In the genomic region with DNA sequence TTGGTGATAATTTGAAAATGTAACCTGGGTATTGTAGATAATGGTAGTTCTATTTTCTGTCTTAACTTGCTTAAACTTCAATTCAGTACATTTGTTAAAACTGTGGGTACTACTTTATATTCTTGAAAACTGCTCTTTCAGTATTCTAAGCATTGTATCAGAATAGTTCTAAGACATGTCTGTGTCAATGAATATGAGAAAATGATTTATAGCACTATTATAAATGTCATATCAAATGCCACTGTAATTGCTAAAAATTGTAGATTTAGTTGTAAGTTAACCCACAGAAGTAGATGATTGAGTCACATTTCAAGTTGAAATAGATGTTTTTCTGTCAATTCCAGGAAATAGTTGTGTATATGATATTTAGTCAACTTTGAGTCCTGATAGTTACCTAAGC, we compare ENCODE assay signal across 9 cellular contexts. TPM values are rescaled to one million over a fixed set of nuclear protein-coding genes. Genes with fewer than 3 reads are reported as not detected.
DNase-seq lines count a peak whose midpoint lies in the region; ATAC-seq and TF ChIP-seq lines count a peak whose summit lies in the region.
"Had no signal": no experiment of that assay in that cellular context is flagged by ENCODE, and none has a peak within 500 bp of the region (broad histone marks: within the 10 kb centered on the region; RNA-seq: fewer than 3 reads in every experiment).

No MANE protein-coding gene starts in this region.

- H3K27me3 ChIP-seq in hepatocyte, result no peaks in the 10 kb centered on the region

- no peaks in the 10 kb centered on the region for H3K36me3 ChIP-seq in hepatocyte (replicated peaks; ENCODE audit: insufficient read depth, low read depth)

- H3K27ac ChIP-seq in hepatocyte, result no peak overlapping the region

- peaks cover 20% of the 10 kb centered on the region for H3K4me1 ChIP-seq in hepatocyte (ENCODE audit: insufficient read depth)

- H3K27me3 Mint-ChIP-seq in activated naive CD4-positive, alpha-beta T cell treated with anti-CD3 and anti-CD28 coated beads, Interleukin-2, amount 50 U/mL, for 24 hours, result no peaks in the 10 kb centered on the region
- H3K27me3 Mint-ChIP-seq in activated CD4-positive, alpha-beta memory T cell treated with anti-CD3 and anti-CD28 coated beads for 36 hours, result no peaks in the 10 kb centered on the region
- no peaks in the 10 kb centered on the region for H3K27me3 Mint-ChIP-seq in stimulated activated naive CD8-positive, alpha-beta T cell treated with anti-CD3 and anti-CD28 coated beads, Interleukin-15, amount 100 ng/mL, for 72 hours

- H3K4me3 ChIP-seq in hepatocyte, result peak overlapping the region; percentile 89

- no peaks in the 10 kb centered on the region for H3K9me3 Mint-ChIP-seq in activated naive CD4-positive, alpha-beta T cell treated with anti-CD3 and anti-CD28 coated beads, Interleukin-2, amount 50 U/mL, for 24 hours
- no peaks in the 10 kb centered on the region for H3K9me3 Mint-ChIP-seq in activated CD4-positive, alpha-beta memory T cell treated with anti-CD3 and anti-CD28 coated beads for 36 hours
- no peaks in the 10 kb centered on the region for H3K9me3 Mint-ChIP-seq in stimulated activated naive CD8-positive, alpha-beta T cell treated with anti-CD3 and anti-CD28 coated beads, Interleukin-15, amount 100 ng/mL, for 72 hours

- peak overlapping the region; percentile 72 for H3K4me2 ChIP-seq in hepatocyte

- peaks cover 55% of the 10 kb centered on the region for H3K79me2 ChIP-seq in hepatocyte

- no peaks in the 10 kb centered on the region for H3K9me2 ChIP-seq in hepatocyte (replicated peaks; ENCODE audit: insufficient read depth)

- H2AFZ ChIP-seq in hepatocyte, result no peak overlapping the region

- peak overlapping the region; percentile 97 for H3K4me3 Mint-ChIP-seq in activated naive CD4-positive, alpha-beta T cell treated with anti-CD3 and anti-CD28 coated beads, Interleukin-2, amount 50 U/mL, for 24 hours
- peak overlapping the region; percentile 82 for H3K4me3 Mint-ChIP-seq in activated CD4-positive, alpha-beta memory T cell treated with anti-CD3 and anti-CD28 coated beads for 36 hours
- peak overlapping the region; percentile 83 to 87 for H3K4me3 Mint-ChIP-seq in stimulated activated naive CD8-positive, alpha-beta T cell treated with anti-CD3 and anti-CD28 coated beads, Interleukin-15, amount 100 ng/mL, for 72 hours

- DNase-seq in activated naive CD4-positive, alpha-beta T cell treated with anti-CD3 and anti-CD28 coated beads, Interleukin-2, amount 50 U/mL, for 16 hours, result no peak
- no peak for DNase-seq in activated CD4-positive, alpha-beta memory T cell treated with anti-CD3 and anti-CD28 coated beads for 36 hours
- DNase-seq in hepatocyte (ENCODE audit: low spot score) (no peak), retina (no peak)
- no peak for DNase-seq in stimulated activated naive CD8-positive, alpha-beta T cell treated with anti-CD3 and anti-CD28 coated beads, Interleukin-15, amount 100 ng/mL, for 72 hours
- DNase-seq in stimulated activated CD4-positive, alpha-beta T cell treated with anti-CD3 and anti-CD28 coated beads, Interleukin-4, amount 100 ng/mL, for 4 hours, result no peak
- no peak for DNase-seq in activated CD4-positive, CD25-positive, alpha-beta regulatory T cell treated with anti-CD3 and anti-CD28 coated beads, Interleukin-2, amount 50 U/mL, for 72 hours
- DNase-seq: activated naive CD4-positive, alpha-beta T cell had no signal

- H3K9me3 ChIP-seq in hepatocyte (ENCODE audit: low read depth), result no peaks in the 10 kb centered on the region

- H4K20me1 ChIP-seq in hepatocyte (ENCODE audit: insufficient read depth, poor library complexity, severe bottlenecking), result peaks cover 37% of the 10 kb centered on the region

- peaks cover 3% of the 10 kb centered on the region for H3K36me3 Mint-ChIP-seq in activated naive CD4-positive, alpha-beta T cell treated with anti-CD3 and anti-CD28 coated beads, Interleukin-2, amount 50 U/mL, for 24 hours
- H3K36me3 Mint-ChIP-seq in activated CD4-positive, alpha-beta memory T cell treated with anti-CD3 and anti-CD28 coated beads for 36 hours, result peaks cover 17% of the 10 kb centered on the region

- CTCF ChIA-PET in activated CD4-positive, alpha-beta memory T cell treated with anti-CD3 and anti-CD28 coated beads for 36 hours (lab: Charles Lee), result no interaction called here

- intact Hi-C loops in activated CD4-positive, alpha-beta memory T cell treated with anti-CD3 and anti-CD28 coated beads for 36 hours (cut with micrococcal nuclease), result loop anchor here (5.0 to 10.0 kb wide), 5 partner anchors 331 to 1261 kb away; partner anchors contain the start of genes ARID4A, KIAA0586, TIMM9 and TMEM260

- ATAC-seq in stimulated activated naive CD8-positive, alpha-beta T cell treated with anti-CD3 and anti-CD28 coated beads, Interleukin-15, amount 100 ng/mL, for 72 hours, result no peak

- TF ChIP-seq CTCF in hepatocyte (IDR thresholded peaks at IDR 0.05; ENCODE audit: poor library complexity), result no peak

- POLR2A ChIA-PET in activated CD4-positive, alpha-beta memory T cell treated with anti-CD3 and anti-CD28 coated beads for 36 hours (lab: Charles Lee), result no interaction called here

- H3K4me1 Mint-ChIP-seq in activated naive CD4-positive, alpha-beta T cell treated with anti-CD3 and anti-CD28 coated beads, Interleukin-2, amount 50 U/mL, for 24 hours, result peaks cover 58% of the 10 kb centered on the region
- H3K4me1 Mint-ChIP-seq in activated CD4-positive, alpha-beta memory T cell treated with anti-CD3 and anti-CD28 coated beads for 36 hours (ENCODE audit: low read depth), result peaks cover 44% of the 10 kb centered on the region
- H3K4me1 Mint-ChIP-seq in stimulated activated naive CD8-positive, alpha-beta T cell treated with anti-CD3 and anti-CD28 coated beads, Interleukin-15, amount 100 ng/mL, for 72 hours, result peaks cover 39% of the 10 kb centered on the region

- H3K27ac Mint-ChIP-seq in activated naive CD4-positive, alpha-beta T cell treated with anti-CD3 and anti-CD28 coated beads, Interleukin-2, amount 50 U/mL, for 24 hours, result no peak overlapping the region
- peak overlapping the region; percentile 60 for H3K27ac Mint-ChIP-seq in activated CD4-positive, alpha-beta memory T cell treated with anti-CD3 and anti-CD28 coated beads for 36 hours
- H3K27ac Mint-ChIP-seq in stimulated activated naive CD8-positive, alpha-beta T cell treated with anti-CD3 and anti-CD28 coated beads, Interleukin-15, amount 100 ng/mL, for 72 hours, result peak overlapping the region in 1 of 2 donors; percentile 54

RNA-seq across cellular contexts. Expression of gene NAA30, which starts 2.4 kb away (rescaled TPM):
- total RNA-seq in activated CD4-positive, alpha-beta memory T cell treated with anti-CD3 and anti-CD28 coated beads for 36 hours, result 10 to 100 TPM; 14.4 to 16.9 TPM
- total RNA-seq in hepatocyte, result 28.4 and 30.2 TPM in 2 replicates
- 8.9 and 10.6 TPM in 2 replicates for polyA plus RNA-seq in hepatocyte
